In the genomic region with DNA sequence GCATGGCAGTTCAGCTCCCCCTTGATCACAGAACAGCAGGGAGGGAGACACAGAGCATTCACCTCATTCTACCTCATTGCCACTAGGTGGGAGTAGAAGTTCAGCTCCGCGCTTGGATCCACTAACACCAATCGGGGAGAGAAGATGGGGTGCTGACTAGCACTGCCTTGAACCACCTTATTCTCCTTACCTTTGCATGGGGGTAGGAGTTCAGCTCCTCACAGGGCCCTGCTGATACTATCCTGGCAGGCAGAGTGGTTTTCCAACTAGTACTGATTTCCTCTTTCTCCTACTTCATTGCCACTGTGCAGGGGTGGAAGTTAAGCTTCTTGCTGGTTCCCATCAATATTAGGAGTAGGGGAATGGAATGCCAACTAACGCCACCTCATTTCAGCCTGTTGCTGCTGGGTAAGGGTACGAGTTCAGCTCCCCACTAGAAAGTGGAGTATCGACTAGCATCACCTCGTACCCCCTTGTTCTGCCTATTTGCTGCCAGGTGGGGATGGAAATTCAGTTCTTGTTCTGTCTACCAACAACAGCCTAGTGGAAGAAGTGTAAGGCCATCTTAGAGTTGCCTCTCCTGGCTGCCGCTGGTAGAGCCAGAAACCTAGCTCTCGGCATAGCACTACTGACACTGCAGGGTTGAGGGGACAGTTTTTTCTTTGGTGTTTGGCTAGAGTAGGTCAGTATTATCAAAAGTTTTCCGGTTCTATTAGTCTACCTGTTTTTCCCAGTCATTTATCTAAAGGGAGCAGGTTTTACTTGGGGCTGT, we compare ENCODE assay signal across 8 cellular contexts.
A peak's percentile ranks its signal among the peaks of the same experiment; 100 is the strongest.
DNase-seq lines count a peak whose midpoint lies in the region; ATAC-seq and TF ChIP-seq lines count a peak whose summit lies in the region.

No MANE protein-coding gene starts in this region.

- no peaks in the 10 kb centered on the region for H3K4me1 Mint-ChIP-seq in activated CD4-positive, alpha-beta memory T cell treated with anti-CD3 and anti-CD28 coated beads for 36 hours (ENCODE audit: low read depth)

- H3K27me3 ChIP-seq in cardiac muscle cell, result no peaks in the 10 kb centered on the region

- no peaks in the 10 kb centered on the region for H3K9me3 ChIP-seq in cardiac muscle cell (ENCODE audit: low read depth)

- intact Hi-C loops in activated CD4-positive, alpha-beta memory T cell treated with anti-CD3 and anti-CD28 coated beads for 36 hours (cut with micrococcal nuclease), result loop anchor here (2.0 kb wide), 2 partner anchors 548 to 728 kb away; no protein-coding TSS in a partner anchor

- DNase-seq in COR-L47 (lab: John Stamatoyannopoulos, UW) (peak; percentile 51), NCI-H1930 (lab: John Stamatoyannopoulos, UW) (peak; percentile 10 to 54), cardiac muscle cell (ENCODE audit: low read depth in 1 of 2, low spot score in 1 of 2) (peak; percentile 52 to 70), retina (peak; percentile 66), activated gamma-delta T cell treated with Interleukin-2 at 50 U/mL for 16 hours (no peak)
- peak; percentile 19 for DNase-seq in activated CD4-positive, alpha-beta memory T cell treated with anti-CD3 and anti-CD28 coated beads for 36 hours

- no peaks in the 10 kb centered on the region for H3K9me3 Mint-ChIP-seq in activated CD4-positive, alpha-beta memory T cell treated with anti-CD3 and anti-CD28 coated beads for 36 hours

- H3K27ac ChIP-seq in cardiac muscle cell, result no peak overlapping the region

- H3K4me3 ChIP-seq in cardiac muscle cell, result no peak overlapping the region

- POLR2A ChIA-PET in activated CD4-positive, alpha-beta memory T cell treated with anti-CD3 and anti-CD28 coated beads for 36 hours (lab: Charles Lee), result no interaction called here

- no peaks in the 10 kb centered on the region for H3K36me3 Mint-ChIP-seq in activated CD4-positive, alpha-beta memory T cell treated with anti-CD3 and anti-CD28 coated beads for 36 hours

- H3K27me3 Mint-ChIP-seq in activated CD4-positive, alpha-beta memory T cell treated with anti-CD3 and anti-CD28 coated beads for 36 hours, result peaks cover 1% of the 10 kb centered on the region

- no peaks in the 10 kb centered on the region for H3K4me1 ChIP-seq in cardiac muscle cell (ENCODE audit: low read depth)

- H3K36me3 ChIP-seq in cardiac muscle cell, result no peaks in the 10 kb centered on the region

- H3K27ac Mint-ChIP-seq in activated CD4-positive, alpha-beta memory T cell treated with anti-CD3 and anti-CD28 coated beads for 36 hours, result no peak overlapping the region

- CTCF ChIA-PET in activated CD4-positive, alpha-beta memory T cell treated with anti-CD3 and anti-CD28 coated beads for 36 hours (lab: Charles Lee), result interaction anchor here (0.7 to 1.5 kb wide), 7 partner anchors 8 to 729 kb away, joined by 3 to 8 read pairs (median 4); no protein-coding TSS in a partner anchor

- ATAC-seq in GM18858 (IDR thresholded peaks at IDR 0.05; ENCODE audit: unreplicated experiment) (peak; percentile 76), HG02885 (IDR thresholded peaks at IDR 0.05; ENCODE audit: poor library complexity, unreplicated experiment) (peak; percentile 86)

- TF ChIP-seq CTCF in cardiac muscle cell (IDR thresholded peaks at IDR 0.05; ENCODE audit: low read depth, low read length), result peak; percentile 79

- H3K4me3 Mint-ChIP-seq in activated CD4-positive, alpha-beta memory T cell treated with anti-CD3 and anti-CD28 coated beads for 36 hours, result no peak overlapping the region
